ENCODE assay signal across 16 cellular contexts in genomic region chr2:20110876-20111275, GRCh38. TPM values are rescaled to one million over a fixed set of nuclear protein-coding genes. Genes with fewer than 3 reads are reported as not detected.
DNase-seq lines count a peak whose midpoint lies in the region; FAIRE-seq and TF ChIP-seq lines count a peak whose summit lies in the region.
"Had no signal": no experiment of that assay in that cellular context is flagged by ENCODE, and none has a peak within 500 bp of the region (broad histone marks: within the 10 kb centered on the region; RNA-seq: fewer than 3 reads in every experiment).

No MANE protein-coding gene starts in this region.

- no peaks in the 10 kb centered on the region for H3K79me2 ChIP-seq in astrocyte (ENCODE audit: insufficient read depth, low read length)

- H3K4me3 Mint-ChIP-seq in astrocyte (ENCODE audit: unreplicated experiment) (no peak overlapping the region), nephron progenitor cell (no peak overlapping the region)

- H3K4me3 ChIP-seq in BLaER1 treated with 17β-estradiol and CSF1 and Interleukin-3, amounts not matched to agents 10 nM and 100 nM: no peak overlapping the region
- no peak overlapping the region for H3K4me3 ChIP-seq in astrocyte (ENCODE audit: insufficient read depth, low read depth, low read length)
- H3K4me3 ChIP-seq: SJSA1 had no signal

- H3K4me2 ChIP-seq in BLaER1 treated with 17β-estradiol and CSF1 and Interleukin-3, amounts not matched to agents 10 nM and 100 nM: peak overlapping the region; percentile 51 to 90 (median 82)
- peak overlapping the region; percentile 22 for H3K4me2 ChIP-seq in astrocyte (ENCODE audit: low read length)

- H3K9me3 Mint-ChIP-seq in astrocyte (ENCODE audit: unreplicated experiment) (peaks cover 2% of the 10 kb centered on the region), nephron progenitor cell (peaks cover 11% of the 10 kb centered on the region)

- H3K27ac Mint-ChIP-seq in astrocyte (ENCODE audit: unreplicated experiment): no peak overlapping the region
- H3K27ac Mint-ChIP-seq in nephron progenitor cell: peak overlapping the region; percentile 79

- no peak for FAIRE-seq in astrocyte (lab: Jason Lieb, UNC)
- FAIRE-seq: H1 had no signal

- H3K36me3 Mint-ChIP-seq in astrocyte (ENCODE audit: low read depth, unreplicated experiment): peaks cover 2% of the 10 kb centered on the region
- H3K36me3 Mint-ChIP-seq in nephron progenitor cell (ENCODE audit: low read depth): no peaks in the 10 kb centered on the region

- no peaks in the 10 kb centered on the region for H3K36me3 ChIP-seq in BLaER1 treated with 17β-estradiol and CSF1 and Interleukin-3, amounts not matched to agents 10 nM and 100 nM
- no peaks in the 10 kb centered on the region for H3K36me3 ChIP-seq in astrocyte (ENCODE audit: insufficient read depth, low read length)
- H3K36me3 ChIP-seq: SJSA1 had no signal

- no peaks in the 10 kb centered on the region for H3K27me3 ChIP-seq in BLaER1 treated with 17β-estradiol and CSF1 and Interleukin-3, amounts not matched to agents 10 nM and 100 nM
- H3K27me3 ChIP-seq in astrocyte (ENCODE audit: insufficient read depth, low read length): no peaks in the 10 kb centered on the region
- H3K27me3 ChIP-seq: SJSA1 had no signal

- peak overlapping the region; percentile 9 for H2AFZ ChIP-seq in astrocyte (ENCODE audit: low read depth, low read length)

- peaks cover 28% of the 10 kb centered on the region for H3K27me3 Mint-ChIP-seq in astrocyte (ENCODE audit: low read depth, unreplicated experiment)
- peaks cover 19% of the 10 kb centered on the region for H3K27me3 Mint-ChIP-seq in nephron progenitor cell (ENCODE audit: low read depth, poor library complexity)

- H3K27ac ChIP-seq in BLaER1 treated with 17β-estradiol and CSF1 and Interleukin-3, amounts not matched to agents 10 nM and 100 nM: peak overlapping the region in 7 of 11 experiments; percentile 3 to 64 (median 27); a peak in 7 of 22 replicates
- no peak overlapping the region for H3K27ac ChIP-seq in astrocyte (ENCODE audit: low read depth, low read length)
- H3K27ac ChIP-seq: SJSA1 had no signal

- no peak for TF ChIP-seq CTCF in astrocyte (IDR thresholded peaks at IDR 0.05; ENCODE audit: insufficient read depth, low read depth, low read length)
- TF ChIP-seq CTCF in nephron progenitor cell (IDR thresholded peaks at IDR 0.05): no peak

- peaks cover 9% of the 10 kb centered on the region for H3K4me1 Mint-ChIP-seq in astrocyte (ENCODE audit: low read depth, unreplicated experiment)
- H3K4me1 Mint-ChIP-seq in nephron progenitor cell: peaks cover 35% of the 10 kb centered on the region

- peak; percentile 69 for DNase-seq in NCI-H2227 (lab: John Stamatoyannopoulos, UW; ENCODE audit: unreplicated experiment)
- no peak for DNase-seq in astrocyte (ENCODE audit: low read depth)
- no peak for DNase-seq in nephron progenitor cell
- no peak for DNase-seq in DMS114 treated with DMSO at 0.1 percent for 48 hours (lab: John Stamatoyannopoulos, UW; ENCODE audit: unreplicated experiment)
- no peak for DNase-seq in central memory CD4-positive, alpha-beta T cell
- DNase-seq in NCI-H1048 (lab: John Stamatoyannopoulos, UW): no peak
- DNase-seq in DMS79 (lab: John Stamatoyannopoulos, UW): no peak
- DNase-seq: COR-L47, IMR-90, NCI-H1436 treated with DMSO at 0.1 percent for 48 hours, NCI-H2081 treated with DMSO at 0.1 percent for 48 hours, NCI-H345, NCI-H526 treated with DMSO at 0.1 percent for 48 hours had no signal

- peaks cover 8 to 13% (median 12%) of the 10 kb centered on the region in 11 experiments; a peak in 20 of 22 replicates for H3K9me3 ChIP-seq in BLaER1 treated with 17β-estradiol and CSF1 and Interleukin-3, amounts not matched to agents 10 nM and 100 nM (replicated peaks in 1 of 11)
- H3K9me3 ChIP-seq in astrocyte (ENCODE audit: insufficient read depth, low read depth, low read length): peaks cover 4% of the 10 kb centered on the region
- H3K9me3 ChIP-seq: SJSA1 had no signal

- H3K4me1 ChIP-seq in BLaER1 treated with 17β-estradiol and CSF1 and Interleukin-3, amounts not matched to agents 10 nM and 100 nM: peaks cover 20 to 37% (median 24%) of the 10 kb centered on the region in 10 experiments
- peaks cover 6% of the 10 kb centered on the region for H3K4me1 ChIP-seq in astrocyte (ENCODE audit: insufficient read depth, low read length)
- H3K4me1 ChIP-seq: SJSA1 had no signal

- peak overlapping the region in 9 of 11 experiments; percentile 2 to 57 (median 38); a peak in 12 of 22 replicates for H3K9ac ChIP-seq in BLaER1 treated with 17β-estradiol and CSF1 and Interleukin-3, amounts not matched to agents 10 nM and 100 nM
- H3K9ac ChIP-seq in astrocyte (ENCODE audit: low read length): no peak overlapping the region

- H4K20me1 ChIP-seq in BLaER1 treated with 17β-estradiol and CSF1 and Interleukin-3, amounts not matched to agents 10 nM and 100 nM: no peaks in the 10 kb centered on the region
- H4K20me1 ChIP-seq in astrocyte (ENCODE audit: insufficient read depth, low read length): no peaks in the 10 kb centered on the region

RNA-seq across cellular contexts. Expression of gene LAPTM4A, which starts 59.4 kb away (rescaled TPM):
- total RNA-seq in astrocyte: 300 and 337 TPM in 2 replicates
